In the genomic region with DNA sequence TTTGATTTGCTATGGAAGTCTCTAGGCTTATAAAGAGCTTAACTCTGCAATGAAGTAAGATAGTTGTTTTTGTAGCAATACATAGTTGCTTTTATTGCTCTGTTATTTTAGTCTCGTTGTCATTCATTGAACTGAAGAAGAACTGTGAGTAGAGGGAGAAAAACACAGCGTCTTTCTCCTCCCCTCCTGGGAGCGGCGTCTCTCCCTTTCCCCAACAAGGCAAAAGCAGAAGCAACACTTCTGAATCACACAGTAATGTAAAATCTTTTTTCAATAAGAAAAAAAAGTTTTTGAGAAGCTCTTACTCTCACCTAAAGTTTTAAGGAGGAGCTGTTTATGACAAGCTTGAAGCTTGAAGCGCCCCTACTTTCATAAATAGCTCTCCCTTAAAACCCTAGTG, we compare ENCODE assay signal across 30 cellular contexts.
"Had no signal": no experiment of that assay in that cellular context is flagged by ENCODE, and none has a peak within 500 bp of the region (broad histone marks: within the 10 kb centered on the region; RNA-seq: fewer than 3 reads in every experiment).

No MANE protein-coding gene starts in this region.

- H3K27ac Mint-ChIP-seq: activated B cell treated with CpG ODN at 0.5 μM for 24 hours; activated CD4-positive, alpha-beta T cell treated with anti-CD3 and anti-CD28 coated beads, Interleukin-2, amount 10 ng/mL, durations not matched to agents 24 days and 14 days; activated CD8-positive, alpha-beta memory T cell treated with anti-CD3 and anti-CD28 coated beads, Interleukin-2, amount 10 ng/mL, durations not matched to agents 7 days and 5 days; activated naive CD4-positive, alpha-beta T cell treated with anti-CD3 and anti-CD28 coated beads, Interleukin-2, amount 50 U/mL, for 72 hours; activated naive CD8-positive, alpha-beta T cell treated with anti-CD3 and anti-CD28 coated beads, Interleukin-2, amount 50 U/mL, for 24 hours; activated T-cell treated with anti-CD3 and anti-CD28 coated beads, Interleukin-2, amount 50 U/mL, for 24 hours; activated T-helper 1 cell treated with anti-CD3 and anti-CD28 coated beads, Interleukin-12 subunit alpha, Interleukin-12 subunit beta, Interleukin-2, Interleukin-4 antibody, amounts not matched to agents 30 ng/mL and 10 ng/mL and 1 ng/mL, durations not matched to agents 14 hours and 24 hours and 36 hours; brain; T-helper 17 cell had no signal

- H3K4me1 Mint-ChIP-seq: activated B cell treated with CpG ODN at 0.5 μM for 24 hours; activated CD4-positive, alpha-beta T cell treated with anti-CD3 and anti-CD28 coated beads, Interleukin-2, amount 10 ng/mL, durations not matched to agents 24 days and 14 days; activated CD8-positive, alpha-beta memory T cell treated with anti-CD3 and anti-CD28 coated beads, Interleukin-2, amount 10 ng/mL, durations not matched to agents 7 days and 5 days; activated naive CD8-positive, alpha-beta T cell treated with anti-CD3 and anti-CD28 coated beads, Interleukin-2, amount 50 U/mL, for 24 hours; central memory CD8-positive, alpha-beta T cell; T-helper 17 cell had no signal

- DNase-seq: activated B cell treated with CpG ODN at 0.5 μM for 24 hours; activated CD4-positive, alpha-beta T cell treated with anti-CD3 and anti-CD28 coated beads for 1 hour; activated CD4-positive, alpha-beta T cell treated with anti-CD3 and anti-CD28 coated beads, Interleukin-2, amount 10 ng/mL, durations not matched to agents 24 days and 14 days; activated CD4-positive, alpha-beta T cell treated with anti-CD3 and anti-CD28 coated beads, Interleukin-2, amount 50 U/mL, for 48 hours; activated CD8-positive, alpha-beta memory T cell treated with anti-CD3 and anti-CD28 coated beads, Interleukin-2, amount 10 ng/mL, durations not matched to agents 7 days and 5 days; activated effector memory CD4-positive, alpha-beta T cell treated with anti-CD3 and anti-CD28 coated beads, Interleukin-2, amount 50 U/mL, for 16 hours; activated naive CD4-positive, alpha-beta T cell treated with Interleukin-2 at 50 U/mL for 16 hours; activated naive CD8-positive, alpha-beta T cell treated with anti-CD3 and anti-CD28 coated beads, Interleukin-2, amount 50 U/mL, for 24 hours; activated T-cell treated with anti-CD3 and anti-CD28 coated beads, Interleukin-2, amount 50 U/mL, for 24 hours; amygdala; Karpas-422; MM.1S; NCI-H1105; NCI-H1436; NCI-H1694 treated with DMSO at 0.1 percent for 48 hours; NCI-H2029 treated with DMSO at 0.1 percent for 48 hours; NCI-H510A treated with DMSO at 0.1 percent for 48 hours; NCI-H69; NK-92 treated with Interleukin-12 subunit alpha and Interleukin-12 subunit beta, amount 100 ng/mL, for 24 hours; OCI-M1; Right ventricle myocardium superior; RPMI8226; SJCRH30; T-helper 17 cell; T-helper 9 cell had no signal

- H3K4me3 Mint-ChIP-seq: activated B cell treated with CpG ODN at 0.5 μM for 24 hours; activated CD4-positive, alpha-beta T cell treated with anti-CD3 and anti-CD28 coated beads, Interleukin-2, amount 10 ng/mL, durations not matched to agents 24 days and 14 days; activated CD8-positive, alpha-beta memory T cell treated with anti-CD3 and anti-CD28 coated beads, Interleukin-2, amount 10 ng/mL, durations not matched to agents 7 days and 5 days; activated naive CD8-positive, alpha-beta T cell treated with anti-CD3 and anti-CD28 coated beads, Interleukin-2, amount 50 U/mL, for 24 hours; activated T-cell treated with anti-CD3 and anti-CD28 coated beads, Interleukin-2, amount 50 U/mL, for 24 hours; activated T-helper 1 cell treated with anti-CD3 and anti-CD28 coated beads, Interleukin-12 subunit alpha, Interleukin-12 subunit beta, Interleukin-2, Interleukin-4 antibody, amounts not matched to agents 30 ng/mL and 10 ng/mL and 1 ng/mL, durations not matched to agents 14 hours and 24 hours and 36 hours; brain; central memory CD8-positive, alpha-beta T cell; T-helper 17 cell had no signal

- H3K9me3 Mint-ChIP-seq: central memory CD8-positive, alpha-beta T cell had no signal

- ATAC-seq: activated CD8-positive, alpha-beta memory T cell treated with anti-CD3 and anti-CD28 coated beads, Interleukin-2, amount 10 ng/mL, durations not matched to agents 7 days and 5 days; activated naive CD4-positive, alpha-beta T cell treated with anti-CD3 and anti-CD28 coated beads, Interleukin-2, amount 50 U/mL, for 72 hours; activated naive CD8-positive, alpha-beta T cell treated with anti-CD3 and anti-CD28 coated beads, Interleukin-2, amount 50 U/mL, for 24 hours; Panc1; T-helper 17 cell had no signal

- H3K27ac ChIP-seq: SJCRH30 had no signal

- H3K4me3 ChIP-seq: SJCRH30 had no signal

- H3K36me3 ChIP-seq: SJCRH30 had no signal

- H3K27me3 ChIP-seq: SJCRH30 had no signal

- H3K27me3 Mint-ChIP-seq: brain had no signal

- H3K36me3 Mint-ChIP-seq: activated CD8-positive, alpha-beta memory T cell treated with anti-CD3 and anti-CD28 coated beads, Interleukin-2, amount 10 ng/mL, durations not matched to agents 7 days and 5 days; activated naive CD4-positive, alpha-beta T cell treated with anti-CD3 and anti-CD28 coated beads, Interleukin-2, amount 50 U/mL, for 72 hours; brain had no signal
